Comparison of ENCODE assay signal across 8 cellular contexts in the genomic region with DNA sequence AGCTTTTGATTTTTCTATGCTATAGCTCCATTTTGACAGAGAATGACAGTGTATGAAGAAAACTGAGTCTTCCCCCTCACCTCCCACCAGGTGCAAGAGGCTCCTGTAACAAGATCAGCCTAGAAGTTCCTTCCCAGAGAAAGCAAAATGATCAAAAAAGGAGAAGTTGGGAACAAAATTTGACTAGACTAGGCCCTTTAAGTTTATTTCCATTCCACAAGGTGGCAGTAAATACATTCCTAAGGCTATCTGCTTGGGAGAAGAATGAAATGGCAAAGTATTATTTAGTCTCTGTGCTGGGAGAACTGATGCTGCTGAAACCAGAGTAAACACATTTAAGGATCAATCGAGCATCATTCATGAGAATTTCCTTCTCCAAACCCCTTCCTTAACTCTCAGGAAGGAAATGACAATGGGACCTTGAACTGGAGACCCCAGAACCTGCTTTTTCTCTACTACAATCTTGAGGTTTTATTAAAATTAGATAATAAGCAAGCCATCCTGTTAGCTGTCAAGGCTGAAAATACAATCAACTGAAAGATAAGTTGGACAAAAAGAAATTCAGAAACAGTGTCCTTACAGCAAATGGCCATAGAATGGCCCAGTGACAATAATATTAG.
DNase-seq lines count a peak whose midpoint lies in the region; ATAC-seq, FAIRE-seq and TF ChIP-seq lines count a peak whose summit lies in the region.

No MANE protein-coding gene starts in this region.

- no peak overlapping the region for H2BK15ac ChIP-seq in mesenchymal stem cell (ENCODE audit: low read depth, poor library complexity, severe bottlenecking)

- H3K9me3 ChIP-seq in NT2/D1 (ENCODE audit: insufficient read depth, low read length) (peaks cover under 1% of the 10 kb centered on the region; the same call in 1 of the 2 replicates), mesenchymal stem cell (ENCODE audit: control insufficient read depth, low read length) (no peaks in the 10 kb centered on the region)

- H3K36me3 ChIP-seq in NT2/D1 (ENCODE audit: insufficient read depth, insufficient read length, low read length) (no peaks in the 10 kb centered on the region), mesenchymal stem cell (ENCODE audit: control insufficient read depth in 1 of 2, insufficient read depth in 2 of 2, low read depth in 1 of 2, low read length in 2 of 2) (no peaks in the 10 kb centered on the region)

- H4K91ac ChIP-seq in mesenchymal stem cell (ENCODE audit: low read length), result no peak overlapping the region

- peak; percentile 76 for FAIRE-seq in GM18507 (lab: Jason Lieb, UNC)

- H3K27me3 ChIP-seq in NT2/D1 (ENCODE audit: insufficient read depth, insufficient read length), result no peaks in the 10 kb centered on the region
- no peaks in the 10 kb centered on the region for H3K27me3 ChIP-seq in mesenchymal stem cell (ENCODE audit: control insufficient read depth in 1 of 2, insufficient read depth in 1 of 2, low read length in 2 of 2)

- CTCF ChIA-PET in AG04449 (lab: Yijun Ruan, JAX), result interaction anchor here (0.6 to 6.5 kb wide), 42 partner anchors 10 to 848 kb away, joined by 3 to 79 read pairs (median 5); partner anchors contain the start of gene GAS1

- H3K4me1 ChIP-seq in NT2/D1 (ENCODE audit: insufficient read depth, insufficient read length) (no peaks in the 10 kb centered on the region), mesenchymal stem cell (ENCODE audit: control insufficient read depth, insufficient read depth, low read depth, low read length) (peaks cover 7% of the 10 kb centered on the region)

- H3K23ac ChIP-seq in mesenchymal stem cell (ENCODE audit: low read length in 2 of 2), result no peak overlapping the region

- DNase-seq in AG04449 (ENCODE audit: low read depth, low spot score) (peak; percentile 26), GM18507 (ENCODE audit: extremely low spot score, insufficient read length, low read depth) (no peak), NT2/D1 (ENCODE audit: low read depth, low spot score) (peak; percentile 23), dermis blood vessel endothelial cell (peak; percentile 39), mesenchymal stem cell (peak; percentile 60), left colon (no peak)
- DNase-seq in effector CD8-positive, alpha-beta T cell (lab: John Stamatoyannopoulos, UW), result no peak
- no peak for DNase-seq in activated T-cell treated with anti-CD3 and anti-CD28 coated beads, Interleukin-2, amount 50 U/mL, for 48 hours

- peak; percentile 49 for TF ChIP-seq CTCF in AG04449 (IDR thresholded peaks at IDR 0.05; ENCODE audit: insufficient read depth, low read length, missing control alignments)

- POLR2A ChIA-PET in AG04449 (lab: Yijun Ruan, JAX), result no interaction called here

- no peak overlapping the region for H3K18ac ChIP-seq in mesenchymal stem cell (ENCODE audit: low read depth in 1 of 2, low read length in 2 of 2)

- no peak overlapping the region for H2AK5ac ChIP-seq in mesenchymal stem cell (ENCODE audit: low read length, severe bottlenecking)

- H3K9ac ChIP-seq in NT2/D1 (ENCODE audit: insufficient read length, low read depth) (no peak overlapping the region), mesenchymal stem cell (ENCODE audit: low read length) (peak overlapping the region; percentile 71)

- no peak overlapping the region for H2BK5ac ChIP-seq in mesenchymal stem cell (ENCODE audit: low read depth, low read length, poor library complexity, severe bottlenecking)

- no peak overlapping the region for H3K4me3 ChIP-seq in AG04449 (ENCODE audit: low read depth, low read length)
- H3K4me3 ChIP-seq in NT2/D1 (ENCODE audit: insufficient read length, low read depth), result no peak overlapping the region
- H3K4me3 ChIP-seq in mesenchymal stem cell (ENCODE audit: insufficient read depth in 1 of 2, low read depth in 1 of 2, low read length in 2 of 2), result no peak overlapping the region

- no peak overlapping the region for H3K4me2 ChIP-seq in mesenchymal stem cell (ENCODE audit: low read length, poor library complexity, severe bottlenecking)

- H3K14ac ChIP-seq in mesenchymal stem cell (ENCODE audit: low read length in 2 of 2), result no peak overlapping the region

- H3K27ac ChIP-seq in mesenchymal stem cell (ENCODE audit: low read length, poor library complexity, severe bottlenecking), result no peak overlapping the region

- no peak overlapping the region for H2AFZ ChIP-seq in mesenchymal stem cell (ENCODE audit: low read depth, low read length)

- intact Hi-C loops in left colon (cut with DNase I, micrococcal nuclease), result loop anchor here in 1 of 2 donors (2.0 kb wide), 1 partner anchor 837 kb away; no protein-coding TSS in a partner anchor

- 0% methylated on average over 1 of the region's 1 CpG for WGBS in mesenchymal stem cell

- no peak overlapping the region for H4K8ac ChIP-seq in mesenchymal stem cell (ENCODE audit: low read length)

- no peak overlapping the region for H3K4ac ChIP-seq in mesenchymal stem cell (ENCODE audit: low read depth in 1 of 2, low read length in 2 of 2)

- no peak for ATAC-seq in left colon

- H2BK12ac ChIP-seq in mesenchymal stem cell (ENCODE audit: low read length in 2 of 2), result no peak overlapping the region

- no peak overlapping the region for H2BK120ac ChIP-seq in mesenchymal stem cell (ENCODE audit: low read depth, low read length)

- no peaks in the 10 kb centered on the region for H3K79me1 ChIP-seq in mesenchymal stem cell (replicated peaks; ENCODE audit: low read length, poor library complexity, severe bottlenecking)

Comparison
In these comparisons a context has a peak if more than half of its experiments do, and no peak if none do; other contexts are left out.
1. DNase-seq: peak in AG04449 (single experiment), NT2/D1 (single experiment), dermis blood vessel endothelial cell (single experiment) and mesenchymal stem cell (single experiment); none in GM18507 (single experiment), effector CD8-positive, alpha-beta T cell (single experiment), activated T-cell treated with anti-CD3 and anti-CD28 coated beads, Interleukin-2, amount 50 U/mL, for 48 hours (0 of 2) and left colon (0 of 2).